8 cellular contexts compared by ENCODE assay signal in genomic region chr11:123741159-123741951, GRCh38. TPM values are rescaled to one million over a fixed set of nuclear protein-coding genes. Genes with fewer than 3 reads are reported as not detected.
DNase-seq lines count a peak whose midpoint lies in the region; ATAC-seq and TF ChIP-seq lines count a peak whose summit lies in the region.

TSS of gene ZNF202 (minus strand) at chr11:123741660. CDS start at chr11:123730888, 10,772 bp downstream.

- no peaks in the 10 kb centered on the region for H3F3A ChIP-seq in PC-3 (ENCODE audit: low read length, unreplicated experiment)

- H3K4me2 ChIP-seq in PC-3 (ENCODE audit: low read length), result peak within 1 kb of the TSS; percentile 86

- TF ChIP-seq CTCF in PC-3 (conservative IDR thresholded peaks at IDR 0.05; ENCODE audit: low read depth, low read length), result no peak
- TF ChIP-seq CTCF in epithelial cell of proximal tubule (conservative IDR thresholded peaks at IDR 0.05; ENCODE audit: low read depth, low read length), result peak; percentile 2

- H4K20me1 ChIP-seq in PC-3 (ENCODE audit: low read length), result no peaks in the 10 kb centered on the region; the same call in none of the 2 replicates

- intact Hi-C loops in PC-3 (cut with micrococcal nuclease), result no loop called here

- H3K36me3 ChIP-seq in PC-3 (ENCODE audit: low read depth, low read length) (peaks cover 37% of the 10 kb centered on the region), mucosa of rectum (ENCODE audit: control insufficient read depth in 2 of 2, insufficient read depth in 2 of 2, low read length in 2 of 2) (no peaks in the 10 kb centered on the region)

- H3K27me3 ChIP-seq in PC-3 (ENCODE audit: low read length) (peaks cover 23% of the 10 kb centered on the region), mucosa of rectum (ENCODE audit: control insufficient read depth in 2 of 2, insufficient read depth in 2 of 2, low read length in 2 of 2) (no peaks in the 10 kb centered on the region)

- DNase-seq in DMS79 (lab: John Stamatoyannopoulos, UW) (peak; percentile 82), PC-3 (peak; percentile 92), activated T-cell treated with anti-CD3 and anti-CD28 coated beads for 48 hours (ENCODE audit: low read depth) (peak; percentile 88), epithelial cell of proximal tubule (ENCODE audit: low read depth) (peak; percentile 35)
- DNase-seq in Jurkat, Clone E6-1 (ENCODE audit: low read depth, low spot score), result peak; percentile 84
- DNase-seq in stimulated activated CD8-positive, alpha-beta memory T cell treated with anti-CD3 and anti-CD28 coated beads, Interleukin-4, amount 100 ng/mL, for 4 hours (ENCODE audit: low read depth in 2 of 2, low spot score in 1 of 2), result peak; percentile 81 to 82

- H2AFZ ChIP-seq in PC-3 (ENCODE audit: low read length), result peak within 1 kb of the TSS; percentile 94

- no peaks in the 10 kb centered on the region for H3K9me2 ChIP-seq in PC-3 (replicated peaks; ENCODE audit: low read length)

- H3K27ac ChIP-seq in PC-3 (ENCODE audit: low read length) (peak within 1 kb of the TSS; percentile 34), mucosa of rectum (ENCODE audit: low read depth in 2 of 2, low read length in 2 of 2) (peak within 1 kb of the TSS in 1 of 2 donors; percentile 32)

- peak within 1 kb of the TSS; percentile 94 for H3K9ac ChIP-seq in PC-3 (ENCODE audit: low read length)
- H3K9ac ChIP-seq in mucosa of rectum (ENCODE audit: low read depth in 1 of 2, low read length in 2 of 2), result peak within 1 kb of the TSS; percentile 72 to 83

- H3K9me3 ChIP-seq in PC-3 (ENCODE audit: low read length), result no peaks in the 10 kb centered on the region
- H3K9me3 ChIP-seq in mucosa of rectum (ENCODE audit: control insufficient read depth in 2 of 2, low read length in 2 of 2), result no peaks in the 10 kb centered on the region

- peaks cover 48% of the 10 kb centered on the region for H3K79me2 ChIP-seq in PC-3 (ENCODE audit: low read length)

- peak within 1 kb of the TSS; percentile 88 for H3K4me3 ChIP-seq in Jurkat, Clone E6-1 (ENCODE audit: low read length)
- H3K4me3 ChIP-seq in PC-3 (ENCODE audit: low read length) (peak within 1 kb of the TSS; percentile 94), epithelial cell of proximal tubule (ENCODE audit: low read depth, low read length) (peak within 1 kb of the TSS; percentile 95), mucosa of rectum (ENCODE audit: low read length in 2 of 2) (peak within 1 kb of the TSS; percentile 79 to 91)

- H3K4me1 ChIP-seq in PC-3 (ENCODE audit: insufficient read depth, low read length) (peaks cover 18% of the 10 kb centered on the region), mucosa of rectum (ENCODE audit: control insufficient read depth in 2 of 2, insufficient read depth in 2 of 2, low read length in 2 of 2) (peaks cover 4 to 14% of the 10 kb centered on the region in 2 donors)

- POLR2A ChIA-PET in PC-3 (lab: Charles Lee; ENCODE audit: unreplicated experiment), result no interaction called here

- CTCF ChIA-PET in PC-3 (lab: Charles Lee), result no interaction called here

- ATAC-seq in GM21717 (IDR thresholded peaks at IDR 0.05; ENCODE audit: unreplicated experiment) (peak; percentile 100), PC-3 (peak; percentile 93)

- BruUV-seq in PC-3 (replicated peaks; lab: Mats Ljungman, UMichigan), result no TSS peak

RNA-seq across cellular contexts. Expression of gene ZNF202, which starts in this region (rescaled TPM):
- polyA plus RNA-seq in Jurkat, Clone E6-1 (2012; ENCODE audit: insufficient read depth, insufficient read length), result 14.6 TPM
- total RNA-seq in PC-3 (2014; rRNA removed), result 13.1 and 14.6 TPM in 2 replicates
- total RNA-seq in epithelial cell of proximal tubule, result 2.2 and 7.5 TPM in 2 replicates

Comparison
In these comparisons a context has a peak if more than half of its experiments do, and no peak if none do; other contexts are left out.
1. DNase-seq: peak in every context shown above with its lines; median percentile 92 in PC-3; 88 in activated T-cell treated with anti-CD3 and anti-CD28 coated beads for 48 hours; 84 in Jurkat, Clone E6-1; 82 in DMS79; 82 in stimulated activated CD8-positive, alpha-beta memory T cell treated with anti-CD3 and anti-CD28 coated beads, Interleukin-4, amount 100 ng/mL, for 4 hours; 35 in epithelial cell of proximal tubule.